Comparison of ENCODE assay signal across 1 cellular context in the genomic region with DNA sequence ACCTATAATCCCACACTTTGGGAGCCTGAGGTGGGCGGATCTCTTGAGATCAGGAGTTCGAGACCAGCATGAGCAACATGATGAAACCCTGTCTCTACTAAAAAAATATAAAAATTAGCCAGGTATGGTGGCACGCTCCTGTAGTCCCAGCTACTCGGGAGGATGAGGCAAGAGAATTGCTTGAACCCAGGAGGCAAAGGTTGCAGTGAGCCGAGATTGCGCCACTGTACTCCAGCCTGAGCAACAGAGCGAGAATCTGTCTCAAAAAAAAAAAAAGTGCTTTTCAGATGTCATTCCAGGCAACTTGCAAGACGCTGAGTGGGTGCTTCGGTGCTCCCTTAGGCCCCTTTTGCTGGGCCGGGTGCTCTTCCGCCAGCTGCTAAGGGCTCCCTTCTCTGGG.
TF ChIP-seq lines count a peak whose summit lies in the region.
"Not testable (repeated sequence)": the region's sequence is repeated elsewhere in the genome, so short reads cannot be mapped to it uniquely, and the experiment has no call there.

No MANE protein-coding gene starts in this region.

TF ChIP-seq in HepG2, 621 proteins besides CTCF, POLR2A, EP300 and RAD21:
- TF ChIP-seq CEBPG (CRISPR knock-in tag; IDR thresholded peaks at IDR 0.05) (peak; percentile 45; the same call in 1 of the 2 replicates), ZNF773 (CRISPR knock-in tag; IDR thresholded peaks at IDR 0.05; ENCODE audit: borderline replicate concordance) (0 out of 2 replicates have a peak, but pooled peaks have one; percentile 26), ZNF460 (CRISPR knock-in tag; IDR thresholded peaks at IDR 0.05; ENCODE audit: borderline replicate concordance) (peak; percentile 77), CEBPB (IDR thresholded peaks at IDR 0.05; ENCODE audit: borderline replicate concordance, low read depth, low read length) (peak; percentile 52; the same call in 1 of the 2 replicates), ADNP (CRISPR knock-in tag; IDR thresholded peaks at IDR 0.05) (0 out of 2 replicates have a peak, but pooled peaks have one; percentile 14), HNF4A (CRISPR knock-in tag; IDR thresholded peaks at IDR 0.05) (peak; percentile 56), HNF4G (IDR thresholded peaks at IDR 0.05; ENCODE audit: borderline replicate concordance, low read depth, low read length) (peak; percentile 45), ZNF263 (CRISPR knock-in tag; IDR thresholded peaks at IDR 0.05) (peak; percentile 45; the same call in 1 of the 2 replicates)
- TF ChIP-seq, protein P1, sequence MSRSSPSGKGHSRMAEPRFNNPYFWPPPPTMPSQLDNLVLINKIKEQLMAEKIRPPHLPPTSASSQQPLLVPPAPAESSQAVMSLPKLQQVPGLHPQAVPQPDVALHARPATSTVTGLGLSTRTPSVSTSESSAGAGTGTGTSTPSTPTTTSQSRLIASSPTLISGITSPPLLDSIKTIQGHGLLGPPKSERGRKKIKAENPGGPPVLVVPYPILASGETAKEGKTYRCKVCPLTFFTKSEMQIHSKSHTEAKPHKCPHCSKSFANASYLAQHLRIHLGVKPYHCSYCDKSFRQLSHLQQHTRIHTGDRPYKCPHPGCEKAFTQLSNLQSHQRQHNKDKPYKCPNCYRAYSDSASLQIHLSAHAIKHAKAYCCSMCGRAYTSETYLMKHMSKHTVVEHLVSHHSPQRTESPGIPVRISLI (CRISPR knock-in tag; IDR thresholded peaks at IDR 0.05; ENCODE audit: borderline replicate concordance): peak; percentile 22; the same call in 1 of the 2 replicates
- not testable (repeated sequence) for TF ChIP-seq HNF4G (CRISPR knock-in tag; IDR thresholded peaks at IDR 0.05; ENCODE audit: borderline replicate concordance, low read depth)
